ENCODE assay signal across 1 cellular context in genomic region chr4:113405874-113406722, GRCh38.
TF ChIP-seq lines count a peak whose summit lies in the region.

No MANE protein-coding gene starts in this region.

TF ChIP-seq in A549, 52 proteins besides CTCF, POLR2A, EP300 and RAD21 (continued from another document):
- TF ChIP-seq, protein P1, sequence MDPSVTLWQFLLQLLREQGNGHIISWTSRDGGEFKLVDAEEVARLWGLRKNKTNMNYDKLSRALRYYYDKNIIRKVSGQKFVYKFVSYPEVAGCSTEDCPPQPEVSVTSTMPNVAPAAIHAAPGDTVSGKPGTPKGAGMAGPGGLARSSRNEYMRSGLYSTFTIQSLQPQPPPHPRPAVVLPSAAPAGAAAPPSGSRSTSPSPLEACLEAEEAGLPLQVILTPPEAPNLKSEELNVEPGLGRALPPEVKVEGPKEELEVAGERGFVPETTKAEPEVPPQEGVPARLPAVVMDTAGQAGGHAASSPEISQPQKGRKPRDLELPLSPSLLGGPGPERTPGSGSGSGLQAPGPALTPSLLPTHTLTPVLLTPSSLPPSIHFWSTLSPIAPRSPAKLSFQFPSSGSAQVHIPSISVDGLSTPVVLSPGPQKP (IDR thresholded peaks at IDR 0.05; ENCODE audit: low read depth, low read length) = no peak
